Comparison of ENCODE assay signal across 17 cellular contexts in genomic region chr21:25079053-25079452, GRCh38.
DNase-seq lines count a peak whose midpoint lies in the region; ATAC-seq, FAIRE-seq and TF ChIP-seq lines count a peak whose summit lies in the region.
"Had no signal": no experiment of that assay in that cellular context is flagged by ENCODE, and none has a peak within 500 bp of the region (broad histone marks: within the 10 kb centered on the region; RNA-seq: fewer than 3 reads in every experiment).

No MANE protein-coding gene starts in this region.

- H3K4me3 ChIP-seq in BLaER1 (no peak overlapping the region), WERI-Rb-1 (ENCODE audit: low read depth, low read length) (no peak overlapping the region), pancreas (no peak overlapping the region)
- H3K4me3 ChIP-seq: HAP-1 had no signal

- no peak overlapping the region for H3K9ac ChIP-seq in BLaER1

- WGBS in pancreas, 2 donors = 44 to 50% methylated on average over 3 of the region's 3 CpGs

- H3K4me2 ChIP-seq in BLaER1 = peak overlapping the region; percentile 49

- peak; percentile 35; the same call in 1 of the 2 replicates for TF ChIP-seq CTCF in WERI-Rb-1 (IDR thresholded peaks at IDR 0.05; ENCODE audit: low read depth, low read length)
- no peak for TF ChIP-seq CTCF in pancreas (IDR thresholded peaks at IDR 0.05)

- H3K4me1 ChIP-seq in BLaER1 (peaks cover 10% of the 10 kb centered on the region), pancreas (no peaks in the 10 kb centered on the region)
- H3K4me1 ChIP-seq: HAP-1 had no signal

- H3K36me3 ChIP-seq in BLaER1 (no peaks in the 10 kb centered on the region), WERI-Rb-1 (no peaks in the 10 kb centered on the region), pancreas (no peaks in the 10 kb centered on the region)
- H3K36me3 ChIP-seq: HAP-1 had no signal

- no peaks in the 10 kb centered on the region for H4K20me1 ChIP-seq in BLaER1

- FAIRE-seq in pancreas (lab: Jason Lieb, UNC) = no peak
- FAIRE-seq: GM12892, GM19239, H1 had no signal

- DNase-seq in NAMALWA (ENCODE audit: low spot score) (peak; percentile 17), NCI-H524 treated with DMSO at 0.1 percent for 48 hours (lab: John Stamatoyannopoulos, UW) (peak; percentile 89), WERI-Rb-1 (peak; percentile 65), pancreas (no peak)
- DNase-seq in activated CD4-positive, alpha-beta T cell treated with anti-CD3 and anti-CD28 coated beads for 1 hour = no peak
- DNase-seq in activated CD4-positive, CD25-positive, alpha-beta regulatory T cell (lab: John Stamatoyannopoulos, UW) = no peak
- DNase-seq: ACHN; CD4-positive, alpha-beta memory T cell; DND-41; GDM1 had no signal

- H3K9me3 ChIP-seq in BLaER1 = no peaks in the 10 kb centered on the region
- H3K9me3 ChIP-seq in WERI-Rb-1 (ENCODE audit: severe bottlenecking) = no peaks in the 10 kb centered on the region
- no peaks in the 10 kb centered on the region for H3K9me3 ChIP-seq in pancreas
- H3K9me3 ChIP-seq: HAP-1 had no signal

- H3K27ac ChIP-seq in BLaER1 (no peak overlapping the region), WERI-Rb-1 (no peak overlapping the region), pancreas (no peak overlapping the region)
- H3K27ac ChIP-seq: C4-2B, HL-60 had no signal

- ATAC-seq in pancreas = no peak

- intact Hi-C loops in pancreas (cut with DNase I) = no loop called here

- no peaks in the 10 kb centered on the region for H3K27me3 ChIP-seq in BLaER1
- H3K27me3 ChIP-seq in WERI-Rb-1 (ENCODE audit: insufficient read depth, low read depth, severe bottlenecking) = no peaks in the 10 kb centered on the region
- H3K27me3 ChIP-seq in pancreas = no peaks in the 10 kb centered on the region

Comparison
In these comparisons a context has a peak if more than half of its experiments do, and no peak if none do; other contexts are left out.
1. DNase-seq: peak in NAMALWA (single experiment), NCI-H524 treated with DMSO at 0.1 percent for 48 hours (single experiment) and WERI-Rb-1 (single experiment); none in pancreas (0 of 6), activated CD4-positive, alpha-beta T cell treated with anti-CD3 and anti-CD28 coated beads for 1 hour (single experiment) and activated CD4-positive, CD25-positive, alpha-beta regulatory T cell (0 of 4).